Comparison of ENCODE assay signal across 1 cellular context in the genomic region with DNA sequence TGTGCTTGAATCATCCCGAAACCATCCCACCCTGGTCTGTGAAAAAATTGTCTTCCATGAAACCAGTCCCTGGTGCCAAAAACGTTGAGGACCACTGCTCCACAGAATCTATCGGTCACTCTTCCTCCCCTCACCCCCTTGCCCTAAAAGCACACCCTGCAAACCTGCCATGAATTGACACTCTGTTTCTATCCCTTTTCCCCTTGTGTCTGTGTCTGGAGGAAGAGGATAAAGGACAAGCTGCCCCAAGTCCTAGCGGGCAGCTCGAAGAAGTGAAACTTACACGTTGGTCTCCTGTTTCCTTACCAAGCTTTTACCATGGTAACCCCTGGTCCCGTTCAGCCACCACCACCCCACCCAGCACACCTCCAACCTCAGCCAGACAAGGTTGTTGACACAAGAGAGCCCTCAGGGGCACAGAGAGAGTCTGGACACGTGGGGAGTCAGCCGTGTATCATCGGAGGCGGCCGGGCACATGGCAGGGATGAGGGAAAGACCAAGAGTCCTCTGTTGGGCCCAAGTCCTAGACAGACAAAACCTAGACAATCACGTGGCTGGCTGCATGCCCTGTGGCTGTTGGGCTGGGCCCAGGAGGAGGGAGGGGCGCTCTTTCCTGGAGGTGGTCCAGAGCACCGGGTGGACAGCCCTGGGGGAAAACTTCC.
A peak's percentile ranks its signal among the peaks of the same experiment; 100 is the strongest.
TF ChIP-seq lines count a peak whose summit lies in the region.

No MANE protein-coding gene starts in this region.

TF ChIP-seq in HepG2, 621 proteins besides CTCF, POLR2A, EP300 and RAD21 (continued from another document and continues in another):
- TF ChIP-seq, protein P1, sequence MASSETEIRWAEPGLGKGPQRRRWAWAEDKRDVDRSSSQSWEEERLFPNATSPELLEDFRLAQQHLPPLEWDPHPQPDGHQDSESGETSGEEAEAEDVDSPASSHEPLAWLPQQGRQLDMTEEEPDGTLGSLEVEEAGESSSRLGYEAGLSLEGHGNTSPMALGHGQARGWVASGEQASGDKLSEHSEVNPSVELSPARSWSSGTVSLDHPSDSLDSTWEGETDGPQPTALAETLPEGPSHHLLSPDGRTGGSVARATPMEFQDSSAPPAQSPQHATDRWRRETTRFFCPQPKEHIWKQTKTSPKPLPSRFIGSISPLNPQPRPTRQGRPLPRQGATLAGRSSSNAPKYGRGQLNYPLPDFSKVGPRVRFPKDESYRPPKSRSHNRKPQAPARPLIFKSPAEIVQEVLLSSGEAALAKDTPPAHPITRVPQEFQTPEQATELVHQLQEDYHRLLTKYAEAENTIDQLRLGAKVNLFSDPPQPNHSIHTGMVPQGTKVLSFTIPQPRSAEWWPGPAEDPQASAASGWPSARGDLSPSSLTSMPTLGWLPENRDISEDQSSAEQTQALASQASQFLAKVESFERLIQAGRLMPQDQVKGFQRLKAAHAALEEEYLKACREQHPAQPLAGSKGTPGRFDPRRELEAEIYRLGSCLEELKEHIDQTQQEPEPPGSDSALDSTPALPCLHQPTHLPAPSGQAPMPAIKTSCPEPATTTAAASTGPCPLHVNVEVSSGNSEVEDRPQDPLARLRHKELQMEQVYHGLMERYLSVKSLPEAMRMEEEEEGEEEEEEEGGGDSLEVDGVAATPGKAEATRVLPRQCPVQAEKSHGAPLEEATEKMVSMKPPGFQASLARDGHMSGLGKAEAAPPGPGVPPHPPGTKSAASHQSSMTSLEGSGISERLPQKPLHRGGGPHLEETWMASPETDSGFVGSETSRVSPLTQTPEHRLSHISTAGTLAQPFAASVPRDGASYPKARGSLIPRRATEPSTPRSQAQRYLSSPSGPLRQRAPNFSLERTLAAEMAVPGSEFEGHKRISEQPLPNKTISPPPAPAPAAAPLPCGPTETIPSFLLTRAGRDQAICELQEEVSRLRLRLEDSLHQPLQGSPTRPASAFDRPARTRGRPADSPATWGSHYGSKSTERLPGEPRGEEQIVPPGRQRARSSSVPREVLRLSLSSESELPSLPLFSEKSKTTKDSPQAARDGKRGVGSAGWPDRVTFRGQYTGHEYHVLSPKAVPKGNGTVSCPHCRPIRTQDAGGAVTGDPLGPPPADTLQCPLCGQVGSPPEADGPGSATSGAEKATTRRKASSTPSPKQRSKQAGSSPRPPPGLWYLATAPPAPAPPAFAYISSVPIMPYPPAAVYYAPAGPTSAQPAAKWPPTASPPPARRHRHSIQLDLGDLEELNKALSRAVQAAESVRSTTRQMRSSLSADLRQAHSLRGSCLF (CRISPR knock-in tag; IDR thresholded peaks at IDR 0.05; ENCODE audit: borderline replicate concordance) = no peak
- TF ChIP-seq ZNF773 (CRISPR knock-in tag; IDR thresholded peaks at IDR 0.05; ENCODE audit: borderline replicate concordance) (no peak), ZBTB3 (CRISPR knock-in tag; IDR thresholded peaks at IDR 0.05; ENCODE audit: borderline replicate concordance, low read depth) (0 out of 2 replicates have a peak, but pooled peaks have one; percentile 24), NR2F2 (IDR thresholded peaks at IDR 0.05; ENCODE audit: borderline replicate concordance, low read depth) (no peak), MBNL3 (CRISPR knock-in tag; conservative IDR thresholded peaks at IDR 0.05) (no peak), LCORL (IDR thresholded peaks at IDR 0.05) (no peak), LCORL (CRISPR knock-in tag; IDR thresholded peaks at IDR 0.05) (peak; percentile 67; the same call in 1 of the 2 replicates), KDM1A (CRISPR knock-in tag; IDR thresholded peaks at IDR 0.05) (peak; percentile 73), ZSCAN31 (CRISPR knock-in tag; IDR thresholded peaks at IDR 0.05; ENCODE audit: low read depth) (no peak), ZNF264 (CRISPR knock-in tag; IDR thresholded peaks at IDR 0.05) (no peak), GTF3A (CRISPR knock-in tag; conservative IDR thresholded peaks at IDR 0.05) (no peak), CBX2 (IDR thresholded peaks at IDR 0.05; ENCODE audit: low read depth, low read length) (no peak), CBX2 (CRISPR knock-in tag; IDR thresholded peaks at IDR 0.05; ENCODE audit: low read depth) (no peak), ZMYM2 (CRISPR knock-in tag; IDR thresholded peaks at IDR 0.05) (peak; percentile 19), NR2F1 (CRISPR knock-in tag; IDR thresholded peaks at IDR 0.05) (peak in 1 of 2 experiments; percentile 66; a peak in 1 of 4 replicates), GLI4 (CRISPR knock-in tag; IDR thresholded peaks at IDR 0.05; ENCODE audit: borderline replicate concordance) (peak; percentile 50; the same call in 1 of the 2 replicates), ARNTL (CRISPR knock-in tag; IDR thresholded peaks at IDR 0.05) (peak; percentile 99), ZNF124 (CRISPR knock-in tag; IDR thresholded peaks at IDR 0.05) (no peak), CENPX (CRISPR knock-in tag; IDR thresholded peaks at IDR 0.05) (no peak), RARA (CRISPR knock-in tag; IDR thresholded peaks at IDR 0.05) (peak; percentile 87), CBFB (CRISPR knock-in tag; IDR thresholded peaks at IDR 0.05) (no peak), ZNF263 (CRISPR knock-in tag; IDR thresholded peaks at IDR 0.05) (peak; percentile 88)
- TF ChIP-seq, protein P2, sequence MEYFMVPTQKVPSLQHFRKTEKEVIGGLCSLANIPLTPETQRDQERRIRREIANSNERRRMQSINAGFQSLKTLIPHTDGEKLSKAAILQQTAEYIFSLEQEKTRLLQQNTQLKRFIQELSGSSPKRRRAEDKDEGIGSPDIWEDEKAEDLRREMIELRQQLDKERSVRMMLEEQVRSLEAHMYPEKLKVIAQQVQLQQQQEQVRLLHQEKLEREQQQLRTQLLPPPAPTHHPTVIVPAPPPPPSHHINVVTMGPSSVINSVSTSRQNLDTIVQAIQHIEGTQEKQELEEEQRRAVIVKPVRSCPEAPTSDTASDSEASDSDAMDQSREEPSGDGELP (IDR thresholded peaks at IDR 0.05; ENCODE audit: borderline replicate concordance, low read depth) = peak; percentile 55; the same call in 1 of the 2 replicates
- TF ChIP-seq, protein P3, sequence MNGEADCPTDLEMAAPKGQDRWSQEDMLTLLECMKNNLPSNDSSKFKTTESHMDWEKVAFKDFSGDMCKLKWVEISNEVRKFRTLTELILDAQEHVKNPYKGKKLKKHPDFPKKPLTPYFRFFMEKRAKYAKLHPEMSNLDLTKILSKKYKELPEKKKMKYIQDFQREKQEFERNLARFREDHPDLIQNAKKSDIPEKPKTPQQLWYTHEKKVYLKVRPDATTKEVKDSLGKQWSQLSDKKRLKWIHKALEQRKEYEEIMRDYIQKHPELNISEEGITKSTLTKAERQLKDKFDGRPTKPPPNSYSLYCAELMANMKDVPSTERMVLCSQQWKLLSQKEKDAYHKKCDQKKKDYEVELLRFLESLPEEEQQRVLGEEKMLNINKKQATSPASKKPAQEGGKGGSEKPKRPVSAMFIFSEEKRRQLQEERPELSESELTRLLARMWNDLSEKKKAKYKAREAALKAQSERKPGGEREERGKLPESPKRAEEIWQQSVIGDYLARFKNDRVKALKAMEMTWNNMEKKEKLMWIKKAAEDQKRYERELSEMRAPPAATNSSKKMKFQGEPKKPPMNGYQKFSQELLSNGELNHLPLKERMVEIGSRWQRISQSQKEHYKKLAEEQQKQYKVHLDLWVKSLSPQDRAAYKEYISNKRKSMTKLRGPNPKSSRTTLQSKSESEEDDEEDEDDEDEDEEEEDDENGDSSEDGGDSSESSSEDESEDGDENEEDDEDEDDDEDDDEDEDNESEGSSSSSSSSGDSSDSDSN (CRISPR knock-in tag; IDR thresholded peaks at IDR 0.05) = no peak; the same call in 1 of the 2 replicates
- TF ChIP-seq, protein P4, sequence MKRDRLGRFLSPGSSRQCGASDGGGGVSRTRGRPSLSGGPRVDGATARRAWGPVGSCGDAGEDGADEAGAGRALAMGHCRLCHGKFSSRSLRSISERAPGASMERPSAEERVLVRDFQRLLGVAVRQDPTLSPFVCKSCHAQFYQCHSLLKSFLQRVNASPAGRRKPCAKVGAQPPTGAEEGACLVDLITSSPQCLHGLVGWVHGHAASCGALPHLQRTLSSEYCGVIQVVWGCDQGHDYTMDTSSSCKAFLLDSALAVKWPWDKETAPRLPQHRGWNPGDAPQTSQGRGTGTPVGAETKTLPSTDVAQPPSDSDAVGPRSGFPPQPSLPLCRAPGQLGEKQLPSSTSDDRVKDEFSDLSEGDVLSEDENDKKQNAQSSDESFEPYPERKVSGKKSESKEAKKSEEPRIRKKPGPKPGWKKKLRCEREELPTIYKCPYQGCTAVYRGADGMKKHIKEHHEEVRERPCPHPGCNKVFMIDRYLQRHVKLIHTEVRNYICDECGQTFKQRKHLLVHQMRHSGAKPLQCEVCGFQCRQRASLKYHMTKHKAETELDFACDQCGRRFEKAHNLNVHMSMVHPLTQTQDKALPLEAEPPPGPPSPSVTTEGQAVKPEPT (CRISPR knock-in tag; IDR thresholded peaks at IDR 0.05; ENCODE audit: low read depth) = peak; percentile 85; the same call in 1 of the 2 replicates
- TF ChIP-seq, protein P5, sequence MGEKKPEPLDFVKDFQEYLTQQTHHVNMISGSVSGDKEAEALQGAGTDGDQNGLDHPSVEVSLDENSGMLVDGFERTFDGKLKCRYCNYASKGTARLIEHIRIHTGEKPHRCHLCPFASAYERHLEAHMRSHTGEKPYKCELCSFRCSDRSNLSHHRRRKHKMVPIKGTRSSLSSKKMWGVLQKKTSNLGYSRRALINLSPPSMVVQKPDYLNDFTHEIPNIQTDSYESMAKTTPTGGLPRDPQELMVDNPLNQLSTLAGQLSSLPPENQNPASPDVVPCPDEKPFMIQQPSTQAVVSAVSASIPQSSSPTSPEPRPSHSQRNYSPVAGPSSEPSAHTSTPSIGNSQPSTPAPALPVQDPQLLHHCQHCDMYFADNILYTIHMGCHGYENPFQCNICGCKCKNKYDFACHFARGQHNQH (CRISPR knock-in tag; IDR thresholded peaks at IDR 0.05) = peak; percentile 71; the same call in 1 of the 2 replicates
- TF ChIP-seq, protein P6, sequence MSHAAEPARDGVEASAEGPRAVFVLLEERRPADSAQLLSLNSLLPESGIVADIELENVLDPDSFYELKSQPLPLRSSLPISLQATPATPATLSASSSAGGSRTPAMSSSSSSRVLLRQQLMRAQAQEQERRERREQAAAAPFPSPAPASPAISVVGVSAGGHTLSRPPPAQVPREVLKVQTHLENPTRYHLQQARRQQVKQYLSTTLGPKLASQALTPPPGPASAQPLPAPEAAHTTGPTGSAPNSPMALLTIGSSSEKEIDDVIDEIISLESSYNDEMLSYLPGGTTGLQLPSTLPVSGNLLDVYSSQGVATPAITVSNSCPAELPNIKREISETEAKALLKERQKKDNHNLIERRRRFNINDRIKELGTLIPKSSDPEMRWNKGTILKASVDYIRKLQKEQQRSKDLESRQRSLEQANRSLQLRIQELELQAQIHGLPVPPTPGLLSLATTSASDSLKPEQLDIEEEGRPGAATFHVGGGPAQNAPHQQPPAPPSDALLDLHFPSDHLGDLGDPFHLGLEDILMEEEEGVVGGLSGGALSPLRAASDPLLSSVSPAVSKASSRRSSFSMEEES (CRISPR knock-in tag; IDR thresholded peaks at IDR 0.05) = peak; percentile 82
- TF ChIP-seq, protein P7, sequence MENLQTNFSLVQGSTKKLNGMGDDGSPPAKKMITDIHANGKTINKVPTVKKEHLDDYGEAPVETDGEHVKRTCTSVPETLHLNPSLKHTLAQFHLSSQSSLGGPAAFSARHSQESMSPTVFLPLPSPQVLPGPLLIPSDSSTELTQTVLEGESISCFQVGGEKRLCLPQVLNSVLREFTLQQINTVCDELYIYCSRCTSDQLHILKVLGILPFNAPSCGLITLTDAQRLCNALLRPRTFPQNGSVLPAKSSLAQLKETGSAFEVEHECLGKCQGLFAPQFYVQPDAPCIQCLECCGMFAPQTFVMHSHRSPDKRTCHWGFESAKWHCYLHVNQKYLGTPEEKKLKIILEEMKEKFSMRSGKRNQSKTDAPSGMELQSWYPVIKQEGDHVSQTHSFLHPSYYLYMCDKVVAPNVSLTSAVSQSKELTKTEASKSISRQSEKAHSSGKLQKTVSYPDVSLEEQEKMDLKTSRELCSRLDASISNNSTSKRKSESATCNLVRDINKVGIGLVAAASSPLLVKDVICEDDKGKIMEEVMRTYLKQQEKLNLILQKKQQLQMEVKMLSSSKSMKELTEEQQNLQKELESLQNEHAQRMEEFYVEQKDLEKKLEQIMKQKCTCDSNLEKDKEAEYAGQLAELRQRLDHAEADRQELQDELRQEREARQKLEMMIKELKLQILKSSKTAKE (CRISPR knock-in tag; IDR thresholded peaks at IDR 0.05; ENCODE audit: borderline replicate concordance) = peak; percentile 97
- TF ChIP-seq, protein P8, sequence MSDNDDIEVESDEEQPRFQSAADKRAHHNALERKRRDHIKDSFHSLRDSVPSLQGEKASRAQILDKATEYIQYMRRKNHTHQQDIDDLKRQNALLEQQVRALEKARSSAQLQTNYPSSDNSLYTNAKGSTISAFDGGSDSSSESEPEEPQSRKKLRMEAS (IDR thresholded peaks at IDR 0.05) = peak; percentile 98
- TF ChIP-seq, protein P9, sequence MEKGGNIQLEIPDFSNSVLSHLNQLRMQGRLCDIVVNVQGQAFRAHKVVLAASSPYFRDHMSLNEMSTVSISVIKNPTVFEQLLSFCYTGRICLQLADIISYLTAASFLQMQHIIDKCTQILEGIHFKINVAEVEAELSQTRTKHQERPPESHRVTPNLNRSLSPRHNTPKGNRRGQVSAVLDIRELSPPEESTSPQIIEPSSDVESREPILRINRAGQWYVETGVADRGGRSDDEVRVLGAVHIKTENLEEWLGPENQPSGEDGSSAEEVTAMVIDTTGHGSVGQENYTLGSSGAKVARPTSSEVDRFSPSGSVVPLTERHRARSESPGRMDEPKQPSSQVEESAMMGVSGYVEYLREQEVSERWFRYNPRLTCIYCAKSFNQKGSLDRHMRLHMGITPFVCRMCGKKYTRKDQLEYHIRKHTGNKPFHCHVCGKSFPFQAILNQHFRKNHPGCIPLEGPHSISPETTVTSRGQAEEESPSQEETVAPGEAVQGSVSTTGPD (CRISPR knock-in tag; IDR thresholded peaks at IDR 0.05) = peak; percentile 84; the same call in 1 of the 2 replicates
- TF ChIP-seq, protein P10, sequence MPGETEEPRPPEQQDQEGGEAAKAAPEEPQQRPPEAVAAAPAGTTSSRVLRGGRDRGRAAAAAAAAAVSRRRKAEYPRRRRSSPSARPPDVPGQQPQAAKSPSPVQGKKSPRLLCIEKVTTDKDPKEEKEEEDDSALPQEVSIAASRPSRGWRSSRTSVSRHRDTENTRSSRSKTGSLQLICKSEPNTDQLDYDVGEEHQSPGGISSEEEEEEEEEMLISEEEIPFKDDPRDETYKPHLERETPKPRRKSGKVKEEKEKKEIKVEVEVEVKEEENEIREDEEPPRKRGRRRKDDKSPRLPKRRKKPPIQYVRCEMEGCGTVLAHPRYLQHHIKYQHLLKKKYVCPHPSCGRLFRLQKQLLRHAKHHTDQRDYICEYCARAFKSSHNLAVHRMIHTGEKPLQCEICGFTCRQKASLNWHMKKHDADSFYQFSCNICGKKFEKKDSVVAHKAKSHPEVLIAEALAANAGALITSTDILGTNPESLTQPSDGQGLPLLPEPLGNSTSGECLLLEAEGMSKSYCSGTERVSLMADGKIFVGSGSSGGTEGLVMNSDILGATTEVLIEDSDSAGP (CRISPR knock-in tag; IDR thresholded peaks at IDR 0.05; ENCODE audit: borderline replicate concordance) = peak; percentile 86; the same call in 1 of the 2 replicates
- TF ChIP-seq, protein P11, sequence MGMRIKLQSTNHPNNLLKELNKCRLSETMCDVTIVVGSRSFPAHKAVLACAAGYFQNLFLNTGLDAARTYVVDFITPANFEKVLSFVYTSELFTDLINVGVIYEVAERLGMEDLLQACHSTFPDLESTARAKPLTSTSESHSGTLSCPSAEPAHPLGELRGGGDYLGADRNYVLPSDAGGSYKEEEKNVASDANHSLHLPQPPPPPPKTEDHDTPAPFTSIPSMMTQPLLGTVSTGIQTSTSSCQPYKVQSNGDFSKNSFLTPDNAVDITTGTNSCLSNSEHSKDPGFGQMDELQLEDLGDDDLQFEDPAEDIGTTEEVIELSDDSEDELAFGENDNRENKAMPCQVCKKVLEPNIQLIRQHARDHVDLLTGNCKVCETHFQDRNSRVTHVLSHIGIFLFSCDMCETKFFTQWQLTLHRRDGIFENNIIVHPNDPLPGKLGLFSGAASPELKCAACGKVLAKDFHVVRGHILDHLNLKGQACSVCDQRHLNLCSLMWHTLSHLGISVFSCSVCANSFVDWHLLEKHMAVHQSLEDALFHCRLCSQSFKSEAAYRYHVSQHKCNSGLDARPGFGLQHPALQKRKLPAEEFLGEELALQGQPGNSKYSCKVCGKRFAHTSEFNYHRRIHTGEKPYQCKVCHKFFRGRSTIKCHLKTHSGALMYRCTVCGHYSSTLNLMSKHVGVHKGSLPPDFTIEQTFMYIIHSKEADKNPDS (CRISPR knock-in tag; IDR thresholded peaks at IDR 0.05) = no peak
